ENCODE assay signal across 7 cellular contexts in genomic region chr17:7887482-7888183, GRCh38.
DNase-seq lines count a peak whose midpoint lies in the region; ATAC-seq lines count a peak whose summit lies in the region.

No MANE protein-coding gene starts in this region.

- DNase-seq in HUDEP-2 (lab: John Stamatoyannopoulos, UW; ENCODE audit: unreplicated experiment in 76 of 76) (peak in 72 of 76 experiments; percentile 35 to 98 (median 84)), NOMO-1 treated with dmso at 0.1 percent for 144 hours (lab: John Stamatoyannopoulos, UW; ENCODE audit: unreplicated experiment) (peak; percentile 96), epidermal melanocyte (ENCODE audit: insufficient read length, low spot score) (peak; percentile 97), middle frontal gyrus (ENCODE audit: extremely low spot score, low spot score) (peak; percentile 86)
- peak; percentile 84 for DNase-seq in activated CD8-positive, alpha-beta memory T cell treated with anti-CD3 and anti-CD28 coated beads, Interleukin-2, amount 50 U/mL, for 4 hours
- peak; percentile 82 to 91 for DNase-seq in stimulated activated CD8-positive, alpha-beta memory T cell treated with anti-CD3 and anti-CD28 coated beads, Interleukin-15, amount 100 ng/mL, for 4 hours (ENCODE audit: low read depth in 2 of 2)

- peak; percentile 58 for ATAC-seq in GM18511 (IDR thresholded peaks at IDR 0.05; ENCODE audit: unreplicated experiment)

Comparison
In these comparisons a context has a peak if more than half of its experiments do, and no peak if none do; other contexts are left out.
1. Peak in every context shown above with its lines: DNase-seq and ATAC-seq.